12 cellular contexts compared by ENCODE assay signal in genomic region chr10:78545756-78546155, GRCh38.
"Had no signal": no experiment of that assay in that cellular context is flagged by ENCODE, and none has a peak within 500 bp of the region (broad histone marks: within the 10 kb centered on the region; RNA-seq: fewer than 3 reads in every experiment).

No MANE protein-coding gene starts in this region.

- H3K4me3 ChIP-seq: coronary artery, left ventricle myocardium inferior had no signal

- H3K9me3 Mint-ChIP-seq: central memory CD8-positive, alpha-beta T cell had no signal

- H3K4me3 Mint-ChIP-seq: central memory CD8-positive, alpha-beta T cell; naive thymus-derived CD8-positive, alpha-beta T cell had no signal

- H3K36me3 ChIP-seq: brain microvascular endothelial cell, left ventricle myocardium inferior had no signal

- H3K9me3 ChIP-seq: left ventricle myocardium inferior had no signal

- H3K27ac ChIP-seq: brain microvascular endothelial cell, coronary artery, left ventricle myocardium inferior had no signal

- H3K36me3 Mint-ChIP-seq: naive thymus-derived CD8-positive, alpha-beta T cell had no signal

- H3K27ac Mint-ChIP-seq: naive thymus-derived CD8-positive, alpha-beta T cell had no signal

- H3K4me1 Mint-ChIP-seq: central memory CD8-positive, alpha-beta T cell had no signal

- DNase-seq: activated naive CD4-positive, alpha-beta T cell; anterior cingulate cortex; brain microvascular endothelial cell; left ventricle myocardium inferior; naive thymus-derived CD8-positive, alpha-beta T cell; posterior cingulate gyrus; retina; stimulated activated CD4-positive, alpha-beta T cell treated with anti-CD3 and anti-CD28 coated beads, Interleukin-4, amount 100 ng/mL, for 4 hours; stimulated activated naive CD8-positive, alpha-beta T cell treated with anti-CD3 and anti-CD28 coated beads, Interleukin-15, Interleukin-2, amounts not matched to agents 100 U/mL and 50 U/mL, for 24 hours; trophoblast cell had no signal
